ENCODE assay signal across 38 cellular contexts in genomic region chr3:121514496-121514895, GRCh38. TPM values are rescaled to one million over a fixed set of nuclear protein-coding genes. Genes with fewer than 3 reads are reported as not detected.
"Had no signal": no experiment of that assay in that cellular context is flagged by ENCODE, and none has a peak within 500 bp of the region (broad histone marks: within the 10 kb centered on the region; RNA-seq: fewer than 3 reads in every experiment).

No MANE protein-coding gene starts in this region.

- ATAC-seq: activated CD8-positive, alpha-beta T cell treated with anti-CD3 and anti-CD28 coated beads for 36 hours; activated T-cell treated with anti-CD3 and anti-CD28 coated beads, Interleukin-2, amount 50 U/mL, for 72 hours; activated T-helper 17 cell treated with anti-CD3 and anti-CD28 coated beads, Interleukin-2, amount 50 U/mL, for 72 hours; PC-3 had no signal

- H3K36me3 ChIP-seq: brain microvascular endothelial cell, cardiac muscle cell, Peyer's patch had no signal

- H3K4me1 Mint-ChIP-seq: activated naive CD8-positive, alpha-beta T cell treated with anti-CD3 and anti-CD28 coated beads for 36 hours; activated T-helper 17 cell treated with anti-CD3 and anti-CD28 coated beads, Interleukin-2, amount 50 U/mL, for 72 hours; central memory CD8-positive, alpha-beta T cell had no signal

- DNase-seq: activated CD4-positive, alpha-beta T cell treated with anti-CD3 and anti-CD28 coated beads for 1 hour; activated CD4-positive, alpha-beta T cell treated with anti-CD3 and anti-CD28 coated beads for 48 hours; activated CD4-positive, alpha-beta T cell treated with anti-CD3 and anti-CD28 coated beads, Interleukin-2, amount 50 U/mL, for 4 hours; activated CD4-positive, CD25-positive, alpha-beta regulatory T cell; activated CD8-positive, alpha-beta T cell treated with anti-CD3 and anti-CD28 coated beads for 36 hours; activated effector memory CD4-positive, alpha-beta T cell treated with anti-CD3 and anti-CD28 coated beads, Interleukin-2, amount 50 U/mL, for 16 hours; activated naive CD4-positive, alpha-beta T cell; activated naive CD4-positive, alpha-beta T cell treated with anti-CD3 and anti-CD28 coated beads, Interleukin-2, amount 50 U/mL, for 16 hours; activated naive CD8-positive, alpha-beta T cell treated with anti-CD3 and anti-CD28 coated beads for 36 hours; activated T-cell treated with anti-CD3 and anti-CD28 coated beads, Interleukin-2, amount 50 U/mL, for 1 hour; activated T-cell treated with anti-CD3 and anti-CD28 coated beads, Interleukin-2, amount 50 U/mL, for 72 hours; amniotic stem cell; aorta; brain microvascular endothelial cell; Kasumi-1; MM.1S; MV-4-11; NCI-H1092; NCI-H1436 treated with DMSO at 0.1 percent for 48 hours; NCI-H2029; NCI-H2171; NCI-H510A; NCI-H526; NCI-H748 treated with DMSO at 0.1 percent for 48 hours; NK-92 treated with Interleukin-12 subunit alpha and Interleukin-12 subunit beta, amount 100 ng/mL, for 24 hours; PC-3; Peyer's patch; RPMI8226; SHP77 treated with DMSO at 0.1 percent for 48 hours; SK-N-SH; T-helper 9 cell had no signal

- H3K27me3 Mint-ChIP-seq: activated CD8-positive, alpha-beta T cell treated with anti-CD3 and anti-CD28 coated beads for 36 hours; activated naive CD8-positive, alpha-beta T cell treated with anti-CD3 and anti-CD28 coated beads for 36 hours; activated T-helper 17 cell treated with anti-CD3 and anti-CD28 coated beads, Interleukin-2, amount 50 U/mL, for 72 hours; central memory CD8-positive, alpha-beta T cell had no signal

- H3K27ac Mint-ChIP-seq: activated CD8-positive, alpha-beta T cell treated with anti-CD3 and anti-CD28 coated beads for 36 hours; activated naive CD8-positive, alpha-beta T cell treated with anti-CD3 and anti-CD28 coated beads for 36 hours; activated T-cell treated with anti-CD3 and anti-CD28 coated beads, Interleukin-2, amount 50 U/mL, for 72 hours; activated T-helper 17 cell treated with anti-CD3 and anti-CD28 coated beads, Interleukin-2, amount 50 U/mL, for 72 hours; T-helper 1 cell treated with Interleukin-12 subunit alpha and Interleukin-12 subunit beta and Interleukin-4 antibody, amounts not matched to agents 30 μg/mL and 1 μg/mL, for 36 hours had no signal

- H3K4me3 Mint-ChIP-seq: activated CD8-positive, alpha-beta T cell treated with anti-CD3 and anti-CD28 coated beads for 36 hours; activated naive CD8-positive, alpha-beta T cell treated with anti-CD3 and anti-CD28 coated beads for 36 hours; activated T-cell treated with anti-CD3 and anti-CD28 coated beads, Interleukin-2, amount 50 U/mL, for 72 hours; activated T-helper 17 cell treated with anti-CD3 and anti-CD28 coated beads, Interleukin-2, amount 50 U/mL, for 72 hours; central memory CD8-positive, alpha-beta T cell; T-helper 1 cell treated with Interleukin-12 subunit alpha and Interleukin-12 subunit beta and Interleukin-4 antibody, amounts not matched to agents 30 μg/mL and 1 μg/mL, for 36 hours had no signal

- H3K4me3 ChIP-seq: cardiac muscle cell, Peyer's patch, SJSA1 had no signal

- H3K27ac ChIP-seq: brain microvascular endothelial cell, cardiac muscle cell, Peyer's patch, SJSA1, VCaP had no signal

- H3K27me3 ChIP-seq: brain microvascular endothelial cell, cardiac muscle cell, Peyer's patch, SJSA1 had no signal

- H3K9me3 ChIP-seq: Peyer's patch, SJSA1, SK-N-SH had no signal

- H3K4me2 ChIP-seq: SK-N-SH had no signal

- H3K4me1 ChIP-seq: Peyer's patch, SJSA1 had no signal

- H3K9ac ChIP-seq: SK-N-SH had no signal

RNA-seq across cellular contexts. Expression of gene ARGFX, which starts 53.3 kb away (rescaled TPM):
- total RNA-seq: activated CD8-positive, alpha-beta memory T cell treated with anti-CD3 and anti-CD28 coated beads for 36 hours; activated CD8-positive, alpha-beta T cell treated with anti-CD3 and anti-CD28 coated beads for 36 hours; activated naive CD8-positive, alpha-beta T cell treated with anti-CD3 and anti-CD28 coated beads for 36 hours; activated T-cell treated with anti-CD3 and anti-CD28 coated beads, Interleukin-2, amount 50 U/mL, for 72 hours; activated T-helper 17 cell treated with anti-CD3 and anti-CD28 coated beads, Interleukin-2, amount 50 U/mL, for 72 hours; aorta; cardiac muscle cell; PC-3; Peyer's patch; SJSA1 had no signal
- polyA plus RNA-seq: aorta, cardiac muscle cell, SK-N-SH had no signal
